In genomic region chr20:38109657-38110524, GRCh38 we compare ENCODE assay signal across 10 cellular contexts. TPM values are rescaled to one million over a fixed set of nuclear protein-coding genes. Genes with fewer than 3 reads are reported as not detected.
DNase-seq lines count a peak whose midpoint lies in the region; ATAC-seq and TF ChIP-seq lines count a peak whose summit lies in the region.
"Had no signal": no experiment of that assay in that cellular context is flagged by ENCODE, and none has a peak within 500 bp of the region (broad histone marks: within the 10 kb centered on the region; RNA-seq: fewer than 3 reads in every experiment).

No MANE protein-coding gene starts in this region.

- H3K36me3 ChIP-seq in HEK293 (ENCODE audit: control insufficient read depth in 2 of 2, insufficient read depth in 1 of 2, low read length in 2 of 2): no peaks in the 10 kb centered on the region

- POLR2A ChIA-PET in HEK293 (lab: Yijun Ruan, JAX): interaction anchor here (1.0 kb wide), 1 partner anchor 103 kb away, joined by 3 read pairs; no protein-coding TSS in a partner anchor

- CTCF ChIA-PET in HEK293 (lab: Yijun Ruan, JAX): interaction anchor here (0.5 to 6.3 kb wide), 10 partner anchors 11 to 111 kb away, joined by 3 to 44 read pairs (median 3); no protein-coding TSS in a partner anchor

- no peaks in the 10 kb centered on the region for H3K9me3 Mint-ChIP-seq in activated T-helper 2 cell treated with anti-CD3 and anti-CD28 coated beads, Interferon-gamma antibody, Interleukin-2, Interleukin-4, amounts not matched to agents 10 μg/mL and 5 μg/mL and 100 μg/mL, durations not matched to agents 14 hours and 24 hours and 36 hours
- H3K9me3 Mint-ChIP-seq: central memory CD8-positive, alpha-beta T cell had no signal

- H3K27ac Mint-ChIP-seq in activated T-helper 2 cell treated with anti-CD3 and anti-CD28 coated beads, Interferon-gamma antibody, Interleukin-2, Interleukin-4, amounts not matched to agents 10 μg/mL and 5 μg/mL and 100 μg/mL, durations not matched to agents 14 hours and 24 hours and 36 hours: no peak overlapping the region

- 33% methylated on average over 8 of the region's 8 CpGs for WGBS in right cardiac atrium

- H3K4me1 ChIP-seq in HEK293 (ENCODE audit: control insufficient read depth, insufficient read depth, low read length): peaks cover 9% of the 10 kb centered on the region
- H3K4me1 ChIP-seq in right cardiac atrium (ENCODE audit: control insufficient read depth, insufficient read depth, low read length): peaks cover 31% of the 10 kb centered on the region

- peak overlapping the region; percentile 39; the same call in 1 of the 2 replicates for H3K27ac ChIP-seq in HEK293 (ENCODE audit: extremely low read depth, low read depth, low read length)
- H3K27ac ChIP-seq in right cardiac atrium (ENCODE audit: low read length): peak overlapping the region; percentile 100

- peak; percentile 91 to 92 for ATAC-seq in right cardiac atrium

- no peaks in the 10 kb centered on the region for H3K27me3 ChIP-seq in right cardiac atrium (ENCODE audit: control insufficient read depth, insufficient read depth)

- intact Hi-C loops in right cardiac atrium (cut with DNase I): no loop called here
- intact Hi-C loops in activated T-helper 2 cell treated with anti-CD3 and anti-CD28 coated beads, Interferon-gamma antibody, Interleukin-2, Interleukin-4, amounts not matched to agents 10 μg/mL and 5 μg/mL and 100 μg/mL, durations not matched to agents 14 hours and 24 hours and 36 hours (cut with micrococcal nuclease): no loop called here

- peaks cover 3% of the 10 kb centered on the region for H3K4me1 Mint-ChIP-seq in activated T-helper 2 cell treated with anti-CD3 and anti-CD28 coated beads, Interferon-gamma antibody, Interleukin-2, Interleukin-4, amounts not matched to agents 10 μg/mL and 5 μg/mL and 100 μg/mL, durations not matched to agents 14 hours and 24 hours and 36 hours (ENCODE audit: low read depth)
- H3K4me1 Mint-ChIP-seq: central memory CD8-positive, alpha-beta T cell had no signal

- H3K9me3 ChIP-seq in HEK293 (ENCODE audit: control insufficient read depth, insufficient read depth, low read depth, low read length) (no peaks in the 10 kb centered on the region), right cardiac atrium (ENCODE audit: control insufficient read depth, low read length) (no peaks in the 10 kb centered on the region)

- H3K4me3 Mint-ChIP-seq in activated T-helper 2 cell treated with anti-CD3 and anti-CD28 coated beads, Interferon-gamma antibody, Interleukin-2, Interleukin-4, amounts not matched to agents 10 μg/mL and 5 μg/mL and 100 μg/mL, durations not matched to agents 14 hours and 24 hours and 36 hours (ENCODE audit: low read depth): no peak overlapping the region
- H3K4me3 Mint-ChIP-seq: central memory CD8-positive, alpha-beta T cell had no signal

- H3K36me3 Mint-ChIP-seq in activated T-helper 2 cell treated with anti-CD3 and anti-CD28 coated beads, Interferon-gamma antibody, Interleukin-2, Interleukin-4, amounts not matched to agents 10 μg/mL and 5 μg/mL and 100 μg/mL, durations not matched to agents 14 hours and 24 hours and 36 hours (ENCODE audit: low read depth): no peaks in the 10 kb centered on the region

- no peak overlapping the region for H3K4me3 ChIP-seq in HEK293 (ENCODE audit: low read depth, low read length)
- no peak overlapping the region for H3K4me3 ChIP-seq in right cardiac atrium (ENCODE audit: low read length)

- H3K27me3 Mint-ChIP-seq in activated T-helper 2 cell treated with anti-CD3 and anti-CD28 coated beads, Interferon-gamma antibody, Interleukin-2, Interleukin-4, amounts not matched to agents 10 μg/mL and 5 μg/mL and 100 μg/mL, durations not matched to agents 14 hours and 24 hours and 36 hours (ENCODE audit: low read depth): peaks cover 3% of the 10 kb centered on the region
- H3K27me3 Mint-ChIP-seq: central memory CD8-positive, alpha-beta T cell had no signal

- no peak for TF ChIP-seq CTCF in HEK293 (tag by site-specific recombination; IDR thresholded peaks at IDR 0.05)

- DNase-seq in amniotic epithelial cell (ENCODE audit: low read depth) (peak; percentile 100), right cardiac atrium (peak; percentile 87 to 89 (median 88)), NOMO-1 (lab: John Stamatoyannopoulos, UW; ENCODE audit: unreplicated experiment in 2 of 2) (no peak), germinal center (ENCODE audit: low spot score) (no peak), NCI-H1417 (lab: John Stamatoyannopoulos, UW) (no peak)
- DNase-seq in stimulated activated CD8-positive, alpha-beta memory T cell treated with anti-CD3 and anti-CD28 coated beads, Interleukin-4, amount 100 ng/mL, for 48 hours: peak; percentile 13
- DNase-seq in activated T-helper 2 cell treated with anti-CD3 and anti-CD28 coated beads, Interferon-gamma antibody, Interleukin-2, Interleukin-4, amounts not matched to agents 10 μg/mL and 5 μg/mL and 100 μg/mL, durations not matched to agents 14 hours and 24 hours and 36 hours (ENCODE audit: low spot score): no peak
- DNase-seq: NK-92 treated with Interleukin-12 subunit alpha and Interleukin-12 subunit beta, amount 100 ng/mL, for 24 hours had no signal

TF ChIP-seq in HEK293, 187 proteins besides CTCF, POLR2A, EP300 and RAD21 (continues in another document):
- peak; percentile 68; the same call in 1 of the 2 replicates for TF ChIP-seq ZFP37 (tag by site-specific recombination; IDR thresholded peaks at IDR 0.05)
- TF ChIP-seq ZNF423 (tag by site-specific recombination; IDR thresholded peaks at IDR 0.05): no peak
- TF ChIP-seq FEZF1 (tag by site-specific recombination; IDR thresholded peaks at IDR 0.05): peak; percentile 95
- TF ChIP-seq ZNF843 (tag by site-specific recombination; IDR thresholded peaks at IDR 0.05): peak; percentile 67; the same call in 1 of the 2 replicates
- TF ChIP-seq ZBTB44 (tag by site-specific recombination; IDR thresholded peaks at IDR 0.05): no peak
- TF ChIP-seq HOXD13 (CRISPR knock-in tag; IDR thresholded peaks at IDR 0.05; ENCODE audit: borderline replicate concordance): peak; percentile 73; the same call in 1 of the 2 replicates
- no peak for TF ChIP-seq ZBTB11 (tag by site-specific recombination; conservative IDR thresholded peaks at IDR 0.05; ENCODE audit: low read depth)
- TF ChIP-seq ZEB2 (tag by site-specific recombination; IDR thresholded peaks at IDR 0.05): peak; percentile 67
- TF ChIP-seq ZNF398 (tag by site-specific recombination; IDR thresholded peaks at IDR 0.05): peak; percentile 71
- TF ChIP-seq SCRT2 (tag by site-specific recombination; IDR thresholded peaks at IDR 0.05): peak; percentile 42
- 0 out of 2 replicates have a peak, but pooled peaks have one; percentile 3 for TF ChIP-seq ZSCAN30 (tag by site-specific recombination; IDR thresholded peaks at IDR 0.05)

RNA-seq across cellular contexts. Expression of gene TGM2, which starts 55.2 kb away (rescaled TPM):
- 1,000 to 10,000 TPM in 3 of 4 donors, 100 to 1,000 TPM in 1; 963 to 1,731 (median 1,257) TPM for total RNA-seq in right cardiac atrium
- 447 TPM for polyA plus RNA-seq in right cardiac atrium
- not detected in 2 replicates for total RNA-seq in activated T-helper 2 cell treated with anti-CD3 and anti-CD28 coated beads, Interferon-gamma antibody, Interleukin-2, Interleukin-4, amounts not matched to agents 10 μg/mL and 5 μg/mL and 100 μg/mL, durations not matched to agents 14 hours and 24 hours and 36 hours

Comparison
In these comparisons a context has a peak if more than half of its experiments do, and no peak if none do; other contexts are left out.
1. DNase-seq: peak in amniotic epithelial cell (single experiment), right cardiac atrium (3 of 3) and stimulated activated CD8-positive, alpha-beta memory T cell treated with anti-CD3 and anti-CD28 coated beads, Interleukin-4, amount 100 ng/mL, for 48 hours (single experiment); none in NOMO-1 (0 of 2), activated T-helper 2 cell treated with anti-CD3 and anti-CD28 coated beads, Interferon-gamma antibody, Interleukin-2, Interleukin-4, amounts not matched to agents 10 μg/mL and 5 μg/mL and 100 μg/mL, durations not matched to agents 14 hours and 24 hours and 36 hours (single experiment), germinal center (single experiment) and NCI-H1417 (0 of 3).
2. RNA of gene TGM2, which starts 55.2 kb away (total RNA-seq): 963 to 1,731 TPM in right cardiac atrium; not detected in activated T-helper 2 cell treated with anti-CD3 and anti-CD28 coated beads, Interferon-gamma antibody, Interleukin-2, Interleukin-4, amounts not matched to agents 10 μg/mL and 5 μg/mL and 100 μg/mL, durations not matched to agents 14 hours and 24 hours and 36 hours; every median in the first group is over 100 times any median in the second.